Comparison of ENCODE assay signal across 23 cellular contexts in the genomic region with DNA sequence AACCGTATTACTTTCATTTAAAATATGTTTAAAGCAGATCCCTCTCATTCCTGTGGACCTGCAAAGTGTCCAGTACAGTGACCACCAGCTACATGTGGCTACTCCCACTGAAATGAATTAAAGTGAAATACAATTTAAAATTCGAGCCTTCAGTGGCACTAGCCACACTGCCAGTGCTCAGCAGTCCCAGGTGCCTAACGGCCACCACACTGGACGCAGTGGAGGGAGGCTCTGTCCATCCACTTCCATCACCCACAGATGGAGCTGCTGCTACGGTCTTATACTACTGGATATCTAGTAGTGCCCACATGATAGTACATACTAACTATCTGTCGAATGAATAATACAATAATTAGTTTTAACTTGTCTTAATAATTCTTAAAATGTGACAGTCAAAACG. TPM values are rescaled to one million over a fixed set of nuclear protein-coding genes. Genes with fewer than 3 reads are reported as not detected.
A peak's percentile ranks its signal among the peaks of the same experiment; 100 is the strongest.
DNase-seq lines count a peak whose midpoint lies in the region; ATAC-seq, FAIRE-seq and TF ChIP-seq lines count a peak whose summit lies in the region.
"Had no signal": no experiment of that assay in that cellular context is flagged by ENCODE, and none has a peak within 500 bp of the region (broad histone marks: within the 10 kb centered on the region; RNA-seq: fewer than 3 reads in every experiment).

No MANE protein-coding gene starts in this region.

- H3K9ac ChIP-seq in neural progenitor cell = no peak overlapping the region

- H3K27ac Mint-ChIP-seq in T-helper 1 cell treated with Interleukin-12 subunit alpha and Interleukin-12 subunit beta and Interleukin-4 antibody, amounts not matched to agents 30 μg/mL and 1 μg/mL, for 36 hours = peak overlapping the region; percentile 26
- H3K27ac Mint-ChIP-seq in neural progenitor cell = no peak overlapping the region

- H3K4me1 ChIP-seq in hepatocyte (ENCODE audit: insufficient read depth) (peaks cover 35% of the 10 kb centered on the region), neural progenitor cell (peaks cover 39% of the 10 kb centered on the region)

- DNase-seq in T-helper 1 cell (no peak), hepatocyte (ENCODE audit: low spot score) (no peak), neural progenitor cell (ENCODE audit: low spot score) (peak; percentile 40), superior temporal gyrus (ENCODE audit: extremely low spot score) (no peak), H54 (ENCODE audit: insufficient read length, low spot score) (no peak)
- DNase-seq: CD4-positive, alpha-beta memory T cell; DMS153; GF-D8; GOT3; KBM-7; NCI-H1105; NCI-H187; NCI-H2107; NCI-H524; RPMI8226; SIG-M5 had no signal

- no peak for ATAC-seq in esophagus mucosa
- ATAC-seq: PC-3 had no signal

- H3K79me2 ChIP-seq in hepatocyte (peaks cover 25% of the 10 kb centered on the region), neural progenitor cell (ENCODE audit: low read depth) (peaks cover 29% of the 10 kb centered on the region)

- FAIRE-seq in H54 (lab: Jason Lieb, UNC) = no peak
- FAIRE-seq: A204.1, GM19239 had no signal

- H2AFZ ChIP-seq in hepatocyte = no peak overlapping the region
- no peak overlapping the region for H2AFZ ChIP-seq in neural progenitor cell (replicated peaks)

- WGBS in hepatocyte (ENCODE audit: low lambda C conversion rate, missing lambda C conversion rate) = 83% methylated on average over 7 of the region's 7 CpGs

- H3K27me3 Mint-ChIP-seq in T-helper 1 cell treated with Interleukin-12 subunit alpha and Interleukin-12 subunit beta and Interleukin-4 antibody, amounts not matched to agents 30 μg/mL and 1 μg/mL, for 36 hours (ENCODE audit: low read depth) = peaks cover 68% of the 10 kb centered on the region
- peaks cover 9% of the 10 kb centered on the region for H3K27me3 Mint-ChIP-seq in neural progenitor cell (ENCODE audit: insufficient read depth, low read depth)

- peaks cover 20% of the 10 kb centered on the region for H3F3A ChIP-seq in neural progenitor cell (ENCODE audit: low read depth)

- no peak overlapping the region for H3K4me3 ChIP-seq in hepatocyte
- H3K4me3 ChIP-seq in neural progenitor cell = peak overlapping the region; percentile 49

- H3K36me3 Mint-ChIP-seq in T-helper 1 cell treated with Interleukin-12 subunit alpha and Interleukin-12 subunit beta and Interleukin-4 antibody, amounts not matched to agents 30 μg/mL and 1 μg/mL, for 36 hours (ENCODE audit: low read depth) = no peaks in the 10 kb centered on the region
- peaks cover 10% of the 10 kb centered on the region for H3K36me3 Mint-ChIP-seq in neural progenitor cell
- H3K36me3 Mint-ChIP-seq: CD4-positive, alpha-beta memory T cell had no signal

- peaks cover 12% of the 10 kb centered on the region for H3K4me1 Mint-ChIP-seq in T-helper 1 cell treated with Interleukin-12 subunit alpha and Interleukin-12 subunit beta and Interleukin-4 antibody, amounts not matched to agents 30 μg/mL and 1 μg/mL, for 36 hours (ENCODE audit: low read depth)
- H3K4me1 Mint-ChIP-seq in neural progenitor cell = peaks cover 50% of the 10 kb centered on the region

- H3K27ac ChIP-seq in hepatocyte (peak overlapping the region; percentile 75), neural progenitor cell (no peak overlapping the region)

- no peak overlapping the region for H3K4me3 Mint-ChIP-seq in T-helper 1 cell treated with Interleukin-12 subunit alpha and Interleukin-12 subunit beta and Interleukin-4 antibody, amounts not matched to agents 30 μg/mL and 1 μg/mL, for 36 hours
- H3K4me3 Mint-ChIP-seq in neural progenitor cell = peak overlapping the region; percentile 46

- H3K9me2 ChIP-seq in hepatocyte (replicated peaks; ENCODE audit: insufficient read depth) = no peaks in the 10 kb centered on the region

- H3K4me2 ChIP-seq in hepatocyte (peak overlapping the region; percentile 87), neural progenitor cell (peak overlapping the region; percentile 77)

- H3K27me3 ChIP-seq in hepatocyte (no peaks in the 10 kb centered on the region), neural progenitor cell (peaks cover 2% of the 10 kb centered on the region)

- H3K36me3 ChIP-seq in hepatocyte (replicated peaks; ENCODE audit: insufficient read depth, low read depth) (no peaks in the 10 kb centered on the region), neural progenitor cell (no peaks in the 10 kb centered on the region)

- peaks cover 16% of the 10 kb centered on the region for H4K20me1 ChIP-seq in hepatocyte (ENCODE audit: insufficient read depth, poor library complexity, severe bottlenecking)
- peaks cover 20% of the 10 kb centered on the region for H4K20me1 ChIP-seq in neural progenitor cell (ENCODE audit: low read depth)

- TF ChIP-seq CTCF in hepatocyte (IDR thresholded peaks at IDR 0.05; ENCODE audit: poor library complexity) (peak; percentile 4), neural progenitor cell (IDR thresholded peaks at IDR 0.05) (no peak)

- TF ChIP-seq POLR2A in H54 (IDR thresholded peaks at IDR 0.05; ENCODE audit: low read depth, low read length) = no peak

- H3K9me3 Mint-ChIP-seq in T-helper 1 cell treated with Interleukin-12 subunit alpha and Interleukin-12 subunit beta and Interleukin-4 antibody, amounts not matched to agents 30 μg/mL and 1 μg/mL, for 36 hours = no peaks in the 10 kb centered on the region
- no peaks in the 10 kb centered on the region for H3K9me3 Mint-ChIP-seq in neural progenitor cell

- H3K9me3 ChIP-seq in hepatocyte (ENCODE audit: low read depth) (no peaks in the 10 kb centered on the region), neural progenitor cell (ENCODE audit: low read depth) (no peaks in the 10 kb centered on the region)

RNA-seq across cellular contexts. Expression of a gene that starts 2.3 kb away (rescaled TPM):
- total RNA-seq in hepatocyte (11.8 and 16.3 TPM in 2 replicates), neural progenitor cell (ENCODE audit: low replicate concordance) (53.5 and 155 TPM in 2 replicates), esophagus mucosa (3.8 TPM)
- polyA plus RNA-seq in hepatocyte = 8.6 and 11.6 TPM in 2 replicates
- polyA plus RNA-seq: CD4-positive, alpha-beta memory T cell had no signal

RNA-seq across cellular contexts. Expression of a gene that starts 21.2 kb away (rescaled TPM):
- 4.3 and 8.6 TPM in 2 replicates for total RNA-seq in hepatocyte
- 6.5 and 8.3 TPM in 2 replicates for polyA plus RNA-seq in hepatocyte
- total RNA-seq in neural progenitor cell (ENCODE audit: low replicate concordance) = 2.8 and 15.2 TPM in 2 replicates
- 3.8 TPM for total RNA-seq in esophagus mucosa

RNA-seq across cellular contexts. Expression of a gene that starts 44.9 kb away (rescaled TPM):
- 21.3 and 22.2 TPM in 2 replicates for total RNA-seq in hepatocyte
- polyA plus RNA-seq in hepatocyte = 22.7 and 30.2 TPM in 2 replicates
- not detected in 2 replicates for total RNA-seq in neural progenitor cell (ENCODE audit: low replicate concordance)
- total RNA-seq in esophagus mucosa = not detected
- total RNA-seq: Daoy, PC-3 had no signal
- polyA plus RNA-seq: BJ had no signal

Comparison
In these comparisons a context has a peak if more than half of its experiments do, and no peak if none do; other contexts are left out.
1. RNA of a gene that starts 44.9 kb away (total RNA-seq): 21.3 to 22.2 TPM in hepatocyte; not detected in neural progenitor cell and not detected in esophagus mucosa (single experiment); every median in the first group is over 10 times any median in the second.